ENCODE assay signal across 13 cellular contexts in the genomic region with DNA sequence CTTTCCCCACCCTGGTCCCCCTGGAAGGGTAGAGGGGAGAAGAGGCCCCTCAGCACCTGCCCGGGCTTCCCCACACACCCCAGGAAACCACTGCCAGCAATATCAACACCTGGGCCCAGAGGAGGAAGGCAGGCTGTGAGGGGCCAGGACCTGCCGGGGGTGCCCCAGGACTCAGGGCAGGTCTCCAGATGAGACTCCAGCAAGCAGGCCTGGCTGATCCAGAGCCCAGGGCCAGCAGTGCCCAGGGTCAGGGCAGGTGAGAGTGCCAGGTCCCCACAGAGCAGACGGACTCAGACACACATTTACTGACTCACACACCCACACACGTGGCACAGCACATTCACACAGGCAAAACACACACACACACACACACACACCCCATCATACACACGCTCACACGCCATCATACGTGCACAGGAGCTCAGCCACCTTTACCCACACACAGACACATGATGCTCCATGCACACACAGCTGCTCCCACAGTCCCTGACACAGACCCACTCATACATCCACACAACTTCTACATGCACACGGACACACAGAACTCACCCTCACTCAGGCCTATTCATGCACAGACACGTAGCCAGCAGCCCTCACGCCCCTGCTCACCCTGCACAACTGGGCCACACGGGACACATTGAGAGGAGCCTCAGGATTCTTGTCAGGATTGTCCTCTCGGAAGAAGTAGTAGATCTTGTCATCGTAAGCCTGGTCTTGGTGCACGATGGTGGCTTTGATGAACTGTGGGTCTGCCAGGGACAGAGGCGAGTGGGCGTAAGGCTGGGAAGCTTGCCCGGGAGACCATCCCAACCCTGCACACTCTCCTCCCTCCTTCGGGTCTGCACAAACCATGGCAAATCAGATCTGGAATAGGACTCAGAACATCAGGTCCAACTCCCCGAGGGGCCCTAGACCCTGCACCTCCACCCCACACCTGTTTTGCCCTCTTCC. TPM values are rescaled to one million over a fixed set of nuclear protein-coding genes. Genes with fewer than 3 reads are reported as not detected.
DNase-seq lines count a peak whose midpoint lies in the region; FAIRE-seq and TF ChIP-seq lines count a peak whose summit lies in the region.
"Had no signal": no experiment of that assay in that cellular context is flagged by ENCODE, and none has a peak within 500 bp of the region (broad histone marks: within the 10 kb centered on the region; RNA-seq: fewer than 3 reads in every experiment).

No MANE protein-coding gene starts in this region.

- no peak for DNase-seq in T-helper 2 cell treated with Interferon-gamma antibody and Interleukin-4, amounts not matched to agents 5 μg/mL and 100 μg/mL, for 36 hours (ENCODE audit: low spot score)
- DNase-seq in T-helper 2 cell (no peak), Karpas-422 (no peak), bronchial epithelial cell (ENCODE audit: low read depth) (no peak), middle frontal gyrus (ENCODE audit: extremely low spot score, low spot score) (no peak), NCI-H2081 treated with DMSO at 0.1 percent for 48 hours (lab: John Stamatoyannopoulos, UW) (no peak), WERI-Rb-1 (no peak)
- DNase-seq: aorta, upper lobe of right lung had no signal

- H3K9me3 Mint-ChIP-seq in T-helper 2 cell treated with Interferon-gamma antibody and Interleukin-4, amounts not matched to agents 5 μg/mL and 100 μg/mL, for 36 hours = no peaks in the 10 kb centered on the region

- peak overlapping the region; percentile 36 for H3K27ac Mint-ChIP-seq in T-helper 2 cell treated with Interferon-gamma antibody and Interleukin-4, amounts not matched to agents 5 μg/mL and 100 μg/mL, for 36 hours

- peaks cover 85% of the 10 kb centered on the region for H3K4me1 ChIP-seq in Karpas-422 (ENCODE audit: low read length)
- peaks cover 73% of the 10 kb centered on the region for H3K4me1 ChIP-seq in skeletal muscle satellite cell (ENCODE audit: control insufficient read depth, insufficient read depth, low read length)
- H3K4me1 ChIP-seq: upper lobe of right lung had no signal

- H3K4me1 Mint-ChIP-seq in T-helper 2 cell treated with Interferon-gamma antibody and Interleukin-4, amounts not matched to agents 5 μg/mL and 100 μg/mL, for 36 hours (ENCODE audit: low read depth) = peaks cover 25% of the 10 kb centered on the region

- FAIRE-seq in bronchial epithelial cell (lab: Jason Lieb, UNC) = peak; percentile 85
- FAIRE-seq: frontal cortex, islet of Langerhans had no signal

- H2AFZ ChIP-seq in Karpas-422 (ENCODE audit: low read length) = no peak overlapping the region

- H3K9me3 ChIP-seq in Karpas-422 (ENCODE audit: low read length) (no peaks in the 10 kb centered on the region), skeletal muscle satellite cell (replicated peaks; ENCODE audit: low read length) (no peaks in the 10 kb centered on the region), WERI-Rb-1 (ENCODE audit: severe bottlenecking) (no peaks in the 10 kb centered on the region)
- H3K9me3 ChIP-seq: upper lobe of right lung had no signal

- H3K9ac ChIP-seq in Karpas-422 (ENCODE audit: low read length) = no peak overlapping the region
- peak overlapping the region; percentile 33 for H3K9ac ChIP-seq in skeletal muscle satellite cell (ENCODE audit: low read depth, low read length)

- H3K4me3 Mint-ChIP-seq in T-helper 2 cell treated with Interferon-gamma antibody and Interleukin-4, amounts not matched to agents 5 μg/mL and 100 μg/mL, for 36 hours = no peak overlapping the region

- TF ChIP-seq CTCF in bronchial epithelial cell (IDR thresholded peaks at IDR 0.05; ENCODE audit: insufficient read depth, low read length, severe bottlenecking) (no peak), WERI-Rb-1 (IDR thresholded peaks at IDR 0.05; ENCODE audit: low read depth, low read length) (no peak)

- no peak overlapping the region for H3K4me3 ChIP-seq in Karpas-422 (ENCODE audit: low read length)
- H3K4me3 ChIP-seq in bronchial epithelial cell (ENCODE audit: low read depth, low read length) = no peak overlapping the region
- H3K4me3 ChIP-seq in skeletal muscle satellite cell (ENCODE audit: low read length) = peak overlapping the region; percentile 32
- H3K4me3 ChIP-seq in WERI-Rb-1 (ENCODE audit: low read depth, low read length) = no peak overlapping the region
- H3K4me3 ChIP-seq: skin epidermis, upper lobe of right lung had no signal

- peaks cover 9% of the 10 kb centered on the region for H3K36me3 Mint-ChIP-seq in T-helper 2 cell treated with Interferon-gamma antibody and Interleukin-4, amounts not matched to agents 5 μg/mL and 100 μg/mL, for 36 hours (ENCODE audit: low read depth)

- no peaks in the 10 kb centered on the region for H3K9me2 ChIP-seq in Karpas-422 (replicated peaks; ENCODE audit: insufficient read depth, low read length)

- peak overlapping the region; percentile 48; the same call in 1 of the 2 replicates for H3K27ac ChIP-seq in Karpas-422 (ENCODE audit: low read length)
- no peak overlapping the region for H3K27ac ChIP-seq in WERI-Rb-1
- H3K27ac ChIP-seq: upper lobe of right lung had no signal

- H3K36me3 ChIP-seq in Karpas-422 (ENCODE audit: insufficient read depth, low read length) (peaks cover 2% of the 10 kb centered on the region; the same call in 1 of the 2 replicates), bronchial epithelial cell (ENCODE audit: control insufficient read depth, insufficient read depth, low read length) (peaks cover 20% of the 10 kb centered on the region), skeletal muscle satellite cell (ENCODE audit: insufficient read depth, low read length) (peaks cover 73% of the 10 kb centered on the region), WERI-Rb-1 (peaks cover 43% of the 10 kb centered on the region)
- H3K36me3 ChIP-seq: upper lobe of right lung had no signal

- no peaks in the 10 kb centered on the region for H3K79me2 ChIP-seq in Karpas-422 (ENCODE audit: low read length)

- no peaks in the 10 kb centered on the region for H3K27me3 ChIP-seq in Karpas-422 (ENCODE audit: low read length)
- no peaks in the 10 kb centered on the region for H3K27me3 ChIP-seq in bronchial epithelial cell (ENCODE audit: control insufficient read depth, insufficient read depth, low read length)
- no peaks in the 10 kb centered on the region for H3K27me3 ChIP-seq in skeletal muscle satellite cell (ENCODE audit: control insufficient read depth, insufficient read depth, low read length)
- no peaks in the 10 kb centered on the region for H3K27me3 ChIP-seq in WERI-Rb-1 (ENCODE audit: insufficient read depth, low read depth, severe bottlenecking)
- H3K27me3 ChIP-seq: upper lobe of right lung had no signal

- H3K27me3 Mint-ChIP-seq in T-helper 2 cell treated with Interferon-gamma antibody and Interleukin-4, amounts not matched to agents 5 μg/mL and 100 μg/mL, for 36 hours (ENCODE audit: low read depth) = no peaks in the 10 kb centered on the region

- peaks cover 43% of the 10 kb centered on the region; the same call in 1 of the 2 replicates for H4K20me1 ChIP-seq in Karpas-422 (ENCODE audit: insufficient read depth, low read depth, low read length)

- no peak overlapping the region for H3K4me2 ChIP-seq in Karpas-422 (ENCODE audit: low read depth, low read length, poor library complexity, severe bottlenecking)
- H3K4me2 ChIP-seq in skeletal muscle satellite cell (ENCODE audit: low read length) = peak overlapping the region; percentile 46

RNA-seq across cellular contexts. Expression of a gene that starts 17.5 kb away (rescaled TPM):
- 41.6 and 49.1 TPM in 2 replicates for total RNA-seq in Karpas-422 (2014; rRNA removed; shearing (Covaris generic); ENCODE audit: low replicate concordance)
- total RNA-seq in bronchial epithelial cell = 4.0 and 5.3 TPM in 2 replicates
- 44.1 and 94.4 TPM in 2 replicates for total RNA-seq in skeletal muscle satellite cell (2012; rRNA removed)

RNA-seq across cellular contexts. Expression of a gene that starts 44.7 kb away (rescaled TPM):
- 71.3 and 84.2 TPM in 2 replicates for total RNA-seq in Karpas-422 (2014; rRNA removed; shearing (Covaris generic); ENCODE audit: low replicate concordance)
- total RNA-seq in bronchial epithelial cell = 21.6 and 22.1 TPM in 2 replicates
- 37.0 and 43.7 TPM in 2 replicates for total RNA-seq in skeletal muscle satellite cell (2012; rRNA removed)

RNA-seq across cellular contexts. Expression of a gene that starts 48.8 kb away (rescaled TPM):
- total RNA-seq in Karpas-422 (2014; rRNA removed; shearing (Covaris generic); ENCODE audit: low replicate concordance) = not detected in 2 replicates
- not detected in 2 replicates for total RNA-seq in bronchial epithelial cell
- 0.87 and 1.3 TPM in 2 replicates for total RNA-seq in skeletal muscle satellite cell (2012; rRNA removed)
- total RNA-seq: frontal cortex had no signal
